In genomic region chr1:36450270-36450918, GRCh38 we compare ENCODE assay signal across 8 cellular contexts. TPM values are rescaled to one million over a fixed set of nuclear protein-coding genes. Genes with fewer than 3 reads are reported as not detected.
DNase-seq lines count a peak whose midpoint lies in the region; ATAC-seq and TF ChIP-seq lines count a peak whose summit lies in the region.

Gene OSCP1 (minus strand): TSS chr1:36450451. CDS start chr1:36450369, 82 bp downstream.

- ATAC-seq in SK-N-SH treated with all-trans-retinoic acid at 6 μM for 48 hours (peak; percentile 98), omental fat pad (ENCODE audit: low FRiP score) (peak; percentile 99)
- peak; percentile 98 for ATAC-seq in activated naive CD8-positive, alpha-beta T cell treated with anti-CD3 and anti-CD28 coated beads, Interleukin-2, amount 10 ng/mL, durations not matched to agents 7 days and 5 days (ENCODE audit: low read depth)

- peaks cover 14% of the 10 kb centered on the region for H3K36me3 Mint-ChIP-seq in activated naive CD8-positive, alpha-beta T cell treated with anti-CD3 and anti-CD28 coated beads, Interleukin-2, amount 10 ng/mL, durations not matched to agents 7 days and 5 days
- H3K36me3 Mint-ChIP-seq in glutamatergic neuron (ENCODE audit: unreplicated experiment), result peaks cover 4% of the 10 kb centered on the region

- TF ChIP-seq POLR2A in testis (IDR thresholded peaks at IDR 0.05), result peak; percentile 88

- H3K4me1 Mint-ChIP-seq in activated naive CD8-positive, alpha-beta T cell treated with anti-CD3 and anti-CD28 coated beads, Interleukin-2, amount 10 ng/mL, durations not matched to agents 7 days and 5 days, result peaks cover 25% of the 10 kb centered on the region
- H3K4me1 Mint-ChIP-seq in glutamatergic neuron (ENCODE audit: low read depth, unreplicated experiment), result peaks cover 28% of the 10 kb centered on the region

- no peaks in the 10 kb centered on the region for H3K27me3 Mint-ChIP-seq in activated naive CD8-positive, alpha-beta T cell treated with anti-CD3 and anti-CD28 coated beads, Interleukin-2, amount 10 ng/mL, durations not matched to agents 7 days and 5 days
- H3K27me3 Mint-ChIP-seq in glutamatergic neuron (ENCODE audit: unreplicated experiment), result peaks cover 9% of the 10 kb centered on the region

- H3K27me3 ChIP-seq in testis, result no peaks in the 10 kb centered on the region

- no peaks in the 10 kb centered on the region for H3K4me1 ChIP-seq in testis

- intact Hi-C loops in testis (cut with DNase I; ENCODE audit: low total_unique reads), result no loop called here

- CTCF ChIA-PET in HEK293T (lab: Yijun Ruan, JAX), result interaction anchor here (0.7 to 1.3 kb wide), 6 partner anchors 10 to 301 kb away, joined by 3 to 4 read pairs (median 3); partner anchors contain the start of gene TRAPPC3

- H3K4me3 Mint-ChIP-seq in activated naive CD8-positive, alpha-beta T cell treated with anti-CD3 and anti-CD28 coated beads, Interleukin-2, amount 10 ng/mL, durations not matched to agents 7 days and 5 days, result peak within 1 kb of the TSS; percentile 92
- peak within 1 kb of the TSS; percentile 91 for H3K4me3 Mint-ChIP-seq in glutamatergic neuron (ENCODE audit: unreplicated experiment)

- H3K27ac ChIP-seq in testis, result peak within 1 kb of the TSS; percentile 86 to 93

- no peaks in the 10 kb centered on the region for H3K36me3 ChIP-seq in testis (ENCODE audit: low read depth, missing control alignments)

- peak within 1 kb of the TSS; percentile 64 to 66 for H3K4me3 ChIP-seq in testis

- H3K9me3 Mint-ChIP-seq in activated naive CD8-positive, alpha-beta T cell treated with anti-CD3 and anti-CD28 coated beads, Interleukin-2, amount 10 ng/mL, durations not matched to agents 7 days and 5 days, result no peaks in the 10 kb centered on the region
- H3K9me3 Mint-ChIP-seq in glutamatergic neuron (ENCODE audit: unreplicated experiment), result peaks cover 5% of the 10 kb centered on the region

- WGBS in testis, 2 donors, result 0% methylated on average over 15 to 48 of the region's 48 CpGs

- H3K27ac Mint-ChIP-seq in activated naive CD8-positive, alpha-beta T cell treated with anti-CD3 and anti-CD28 coated beads, Interleukin-2, amount 10 ng/mL, durations not matched to agents 7 days and 5 days, result peak within 1 kb of the TSS; percentile 87
- peak within 1 kb of the TSS; percentile 75 for H3K27ac Mint-ChIP-seq in glutamatergic neuron (ENCODE audit: unreplicated experiment)

- H3K9me3 ChIP-seq in testis, result no peaks in the 10 kb centered on the region

- TF ChIP-seq CTCF in glutamatergic neuron (IDR thresholded peaks at IDR 0.05; ENCODE audit: partially characterized antibody, unreplicated experiment) (no peak), omental fat pad (IDR thresholded peaks at IDR 0.05) (no peak), testis (IDR thresholded peaks at IDR 0.05) (no peak)

- POLR2A ChIA-PET in HEK293T (lab: Yijun Ruan, JAX), result interaction anchor here (0.8 to 3.7 kb wide), 18 partner anchors 9 to 301 kb away, joined by 3 to 77 read pairs (median 4); partner anchors contain the start of genes CSF3R, EVA1B, MRPS15 and TRAPPC3
- POLR2A ChIA-PET in activated naive CD8-positive, alpha-beta T cell treated with anti-CD3 and anti-CD28 coated beads, Interleukin-2, amount 10 ng/mL, durations not matched to agents 7 days and 5 days (lab: Charles Lee), result interaction anchor here (0.6 to 3.0 kb wide), 8 partner anchors 9 to 252 kb away, joined by 3 to 36 read pairs (median 6); partner anchors contain the start of genes MRPS15 and STK40

- DNase-seq in GM03348 (ENCODE audit: low spot score), result peak; percentile 100
- DNase-seq in HEK293T (ENCODE audit: extremely low spot score), result peak; percentile 98
- DNase-seq in NAMALWA (ENCODE audit: low spot score), result peak; percentile 95
- DNase-seq in activated naive CD8-positive, alpha-beta T cell treated with anti-CD3 and anti-CD28 coated beads, Interleukin-2, amount 10 ng/mL, durations not matched to agents 7 days and 5 days, result peak; percentile 89
- DNase-seq in glutamatergic neuron, result peak; percentile 96
- peak; percentile 90 for DNase-seq in omental fat pad (ENCODE audit: low spot score)
- DNase-seq in testis, result peak; percentile 98

TF ChIP-seq in HEK293T, 16 proteins besides CTCF, POLR2A, EP300 and RAD21:
- TF ChIP-seq FOXK2 (IDR thresholded peaks at IDR 0.05) (no peak), L3MBTL2 (conservative IDR thresholded peaks at IDR 0.05) (peak; percentile 97)

TF ChIP-seq in SK-N-SH treated with all-trans-retinoic acid at 6 μM for 48 hours, 23 proteins besides CTCF, POLR2A, EP300 and RAD21:
- TF ChIP-seq ZFP3 (CRISPR knock-in tag; IDR thresholded peaks at IDR 0.05) (0 out of 2 replicates have a peak, but pooled peaks have one; percentile 44), ZC3H10 (CRISPR knock-in tag; IDR thresholded peaks at IDR 0.05) (no peak), GLIS3 (CRISPR knock-in tag; IDR thresholded peaks at IDR 0.05) (peak; percentile 63; the same call in 1 of the 2 replicates), CREB5 (CRISPR knock-in tag; IDR thresholded peaks at IDR 0.05; ENCODE audit: low read depth) (no peak), RARB (CRISPR knock-in tag; IDR thresholded peaks at IDR 0.05) (no peak; the same call in 1 of the 2 replicates), ZNF70 (CRISPR knock-in tag; IDR thresholded peaks at IDR 0.05) (no peak), ZNF8 (CRISPR knock-in tag; IDR thresholded peaks at IDR 0.05) (no peak), PPARA (CRISPR knock-in tag; IDR thresholded peaks at IDR 0.05; ENCODE audit: borderline replicate concordance) (no peak), TSHZ2 (CRISPR knock-in tag; IDR thresholded peaks at IDR 0.05) (no peak; the same call in 1 of the 2 replicates), ISL1 (CRISPR knock-in tag; IDR thresholded peaks at IDR 0.05) (no peak), CSDC2 (CRISPR knock-in tag; IDR thresholded peaks at IDR 0.05) (peak; percentile 72; the same call in 1 of the 2 replicates), CSRNP3 (CRISPR knock-in tag; IDR thresholded peaks at IDR 0.05) (peak; percentile 24; the same call in 1 of the 2 replicates)
TF ChIP-seq in SK-N-SH treated with all-trans-retinoic acid at 6 μM for 48 hours: peak in this region for 4.

RNA-seq across cellular contexts. Expression of gene OSCP1, which starts in this region (rescaled TPM):
- total RNA-seq in activated naive CD8-positive, alpha-beta T cell treated with anti-CD3 and anti-CD28 coated beads, Interleukin-2, amount 10 ng/mL, durations not matched to agents 7 days and 5 days, result 1 to 10 TPM; 1.1 to 1.8 TPM
- total RNA-seq in glutamatergic neuron (ENCODE audit: unreplicated experiment) (6.3 TPM), omental fat pad (1 to 10 TPM; 5.0 to 7.2 (median 6.6) TPM), testis (10 to 100 TPM; 50.7 to 72.1 TPM)
- 199 TPM for polyA plus RNA-seq in testis (ENCODE audit: insufficient read depth, low read depth, low replicate concordance)

Comparison
In these comparisons a context has a peak if more than half of its experiments do, and no peak if none do; other contexts are left out.
1. Peak in every context shown above with its lines: DNase-seq, ATAC-seq, H3K4me3 ChIP-seq and H3K27ac ChIP-seq.